In genomic region chr4:7070729-7071511, GRCh38 we compare ENCODE assay signal across 8 cellular contexts. TPM values are rescaled to one million over a fixed set of nuclear protein-coding genes. Genes with fewer than 3 reads are reported as not detected.
DNase-seq lines count a peak whose midpoint lies in the region; ATAC-seq, FAIRE-seq and TF ChIP-seq lines count a peak whose summit lies in the region.

No MANE protein-coding gene starts in this region.

- H3K27me3 ChIP-seq in BE2C = no peaks in the 10 kb centered on the region
- peaks cover 0 to 3% of the 10 kb centered on the region in 2 experiments for H3K27me3 ChIP-seq in endothelial cell of umbilical vein (ENCODE audit: control insufficient read depth in 2 of 2, insufficient read depth in 2 of 2, low read length in 2 of 2)

- POLR2A ChIA-PET in endothelial cell of umbilical vein (lab: Charles Lee) = no interaction called here

- DNase-seq in BE2C (peak; percentile 82), HT1080 (ENCODE audit: low read depth) (peak; percentile 43), NOMO-1 treated with DMSO at 0.1 percent for 48 hours (lab: John Stamatoyannopoulos, UW; ENCODE audit: unreplicated experiment) (peak; percentile 74), endothelial cell of umbilical vein (ENCODE audit: low read depth, low spot score) (peak; percentile 65), mucosa of gallbladder (ENCODE audit: low spot score) (peak; percentile 88)
- DNase-seq in activated CD8-positive, alpha-beta memory T cell treated with anti-CD3 and anti-CD28 coated beads, Interleukin-2, amount 10 ng/mL, durations not matched to agents 7 days and 5 days = peak; percentile 89
- peak; percentile 74 to 83 for DNase-seq in stimulated activated CD8-positive, alpha-beta memory T cell treated with anti-CD3 and anti-CD28 coated beads, Interleukin-7, amount 100 ng/mL, for 1 hour (ENCODE audit: low read depth in 2 of 2)

- no peaks in the 10 kb centered on the region for H4K20me1 ChIP-seq in endothelial cell of umbilical vein (replicated peaks; ENCODE audit: control insufficient read depth, extremely low read depth, insufficient read depth, low read length)

- peak; percentile 99 for TF ChIP-seq CTCF in BE2C (IDR thresholded peaks at IDR 0.05; ENCODE audit: low read depth, low read length)
- TF ChIP-seq CTCF in endothelial cell of umbilical vein (IDR thresholded peaks at IDR 0.05; ENCODE audit: extremely low read depth in 1 of 2, insufficient read depth in 1 of 2, low read depth in 1 of 2, low read length in 2 of 2) = peak; percentile 97 to 99

- FAIRE-seq in endothelial cell of umbilical vein (lab: Jason Lieb, UNC) = peak; percentile 91

- H3K9me1 ChIP-seq in endothelial cell of umbilical vein (replicated peaks; ENCODE audit: control insufficient read depth, extremely low read depth, insufficient read depth, low read length) = no peaks in the 10 kb centered on the region

- H3K36me3 ChIP-seq in BE2C (peaks cover 7% of the 10 kb centered on the region), endothelial cell of umbilical vein (ENCODE audit: control insufficient read depth in 2 of 2, extremely low read depth in 1 of 2, insufficient read depth in 2 of 2, low read length in 2 of 2) (no peaks in the 10 kb centered on the region)

- BruUV-seq in endothelial cell of umbilical vein (replicated peaks; lab: Mats Ljungman, UMichigan) = no TSS peak

- H3K36me3 Mint-ChIP-seq in activated CD8-positive, alpha-beta memory T cell treated with anti-CD3 and anti-CD28 coated beads, Interleukin-2, amount 10 ng/mL, durations not matched to agents 7 days and 5 days = peaks cover 5% of the 10 kb centered on the region

- H3K79me2 ChIP-seq in endothelial cell of umbilical vein (ENCODE audit: control insufficient read depth, insufficient read depth, low read length) = peaks cover 17% of the 10 kb centered on the region

- no peak overlapping the region for H3K4me3 Mint-ChIP-seq in activated CD8-positive, alpha-beta memory T cell treated with anti-CD3 and anti-CD28 coated beads, Interleukin-2, amount 10 ng/mL, durations not matched to agents 7 days and 5 days

- dilution Hi-C loops in endothelial cell of umbilical vein (cut with MboI; ENCODE audit: extremely low pct_ligation_motif_present, low sequenced_read_pairs) = no loop called here

- no peak overlapping the region for H3K27ac ChIP-seq in endothelial cell of umbilical vein (ENCODE audit: insufficient read depth, low read depth, low read length)

- H3K4me3 ChIP-seq in BE2C (ENCODE audit: low read depth, low read length) = no peak overlapping the region
- H3K4me3 ChIP-seq in endothelial cell of umbilical vein (replicated peaks in 1 of 3; ENCODE audit: insufficient read depth in 1 of 3, low read depth in 1 of 3, low read length in 3 of 3) = no peak overlapping the region

- H3K4me2 ChIP-seq in endothelial cell of umbilical vein (ENCODE audit: insufficient read depth, low read length) = no peak overlapping the region

- TF ChIP-seq POLR2A in endothelial cell of umbilical vein (IDR thresholded peaks at IDR 0.05; ENCODE audit: low read depth, low read length) = no peak

- intact Hi-C loops in endothelial cell of umbilical vein (cut with micrococcal nuclease) = loop anchor here (1.0 kb wide), 2 partner anchors 97 to 351 kb away; no protein-coding TSS in a partner anchor

- no peak overlapping the region for H3K9ac ChIP-seq in endothelial cell of umbilical vein (replicated peaks; ENCODE audit: extremely low read depth, insufficient read depth, low read length)

- peak; percentile 35 for ATAC-seq in GM18907 (IDR thresholded peaks at IDR 0.05; ENCODE audit: unreplicated experiment)
- peak; percentile 24 for ATAC-seq in activated CD8-positive, alpha-beta memory T cell treated with anti-CD3 and anti-CD28 coated beads, Interleukin-2, amount 10 ng/mL, durations not matched to agents 7 days and 5 days

- no peak overlapping the region for H2AFZ ChIP-seq in endothelial cell of umbilical vein (ENCODE audit: low read depth, low read length)

- CTCF ChIA-PET in activated CD8-positive, alpha-beta memory T cell treated with anti-CD3 and anti-CD28 coated beads, Interleukin-2, amount 10 ng/mL, durations not matched to agents 7 days and 5 days (lab: Charles Lee) = interaction anchor here (0.6 to 11.0 kb wide), 38 partner anchors 8 to 396 kb away, joined by 3 to 153 read pairs (median 4); partner anchors contain the start of genes BLOC1S4, MRFAP1L1, TADA2B and TBC1D14
- CTCF ChIA-PET in endothelial cell of umbilical vein (lab: Charles Lee) = interaction anchor here (0.6 to 8.6 kb wide), 27 partner anchors 12 to 412 kb away, joined by 3 to 79 read pairs (median 4); partner anchors contain the start of gene TADA2B

- H3K27ac Mint-ChIP-seq in activated CD8-positive, alpha-beta memory T cell treated with anti-CD3 and anti-CD28 coated beads, Interleukin-2, amount 10 ng/mL, durations not matched to agents 7 days and 5 days = no peak overlapping the region

- peaks cover 14% of the 10 kb centered on the region for H3K27me3 Mint-ChIP-seq in activated CD8-positive, alpha-beta memory T cell treated with anti-CD3 and anti-CD28 coated beads, Interleukin-2, amount 10 ng/mL, durations not matched to agents 7 days and 5 days

- no peaks in the 10 kb centered on the region for H3K9me3 ChIP-seq in BE2C
- no peaks in the 10 kb centered on the region for H3K9me3 ChIP-seq in endothelial cell of umbilical vein (replicated peaks; ENCODE audit: control insufficient read depth, insufficient read depth, low read length)

- no peaks in the 10 kb centered on the region for H3K9me3 Mint-ChIP-seq in activated CD8-positive, alpha-beta memory T cell treated with anti-CD3 and anti-CD28 coated beads, Interleukin-2, amount 10 ng/mL, durations not matched to agents 7 days and 5 days (ENCODE audit: low read depth)

- H3K4me1 ChIP-seq in BE2C = no peaks in the 10 kb centered on the region
- H3K4me1 ChIP-seq in endothelial cell of umbilical vein (ENCODE audit: control insufficient read depth, extremely low read depth, insufficient read depth, low read length) = peaks cover 20% of the 10 kb centered on the region

- peaks cover 32% of the 10 kb centered on the region for H3K4me1 Mint-ChIP-seq in activated CD8-positive, alpha-beta memory T cell treated with anti-CD3 and anti-CD28 coated beads, Interleukin-2, amount 10 ng/mL, durations not matched to agents 7 days and 5 days

TF ChIP-seq in endothelial cell of umbilical vein, 7 proteins besides CTCF, POLR2A, EP300 and RAD21:
- TF ChIP-seq FOS (IDR thresholded peaks at IDR 0.05; ENCODE audit: borderline replicate concordance, insufficient read depth, low read length) = no peak
- TF ChIP-seq MYC (IDR thresholded peaks at IDR 0.05; ENCODE audit: low read depth, low read length) = no peak
- TF ChIP-seq MAX (IDR thresholded peaks at IDR 0.05; ENCODE audit: insufficient read depth, insufficient read length) = no peak
- TF ChIP-seq POLR2AphosphoS5 (IDR thresholded peaks at IDR 0.05; ENCODE audit: insufficient read depth, low read depth, low read length) = no peak
- TF ChIP-seq JUN (IDR thresholded peaks at IDR 0.05; ENCODE audit: borderline replicate concordance, insufficient read depth, insufficient read length, low read depth) = no peak
- TF ChIP-seq GATA2 (IDR thresholded peaks at IDR 0.05; ENCODE audit: insufficient read depth, insufficient read length, low read depth, low read length) = no peak
- no peak for TF ChIP-seq EZH2 (IDR thresholded peaks at IDR 0.05; ENCODE audit: borderline replicate concordance, low read depth, low read length, severe bottlenecking)

RNA-seq across cellular contexts. Expression of gene GRPEL1, which starts 3.1 kb away (rescaled TPM):
- polyA plus RNA-seq in BE2C (2012; ENCODE audit: insufficient read depth, insufficient read length, low read depth) = 104 TPM
- 71.0 and 75.6 TPM in 2 replicates for total RNA-seq in HT1080 (2014; rRNA removed; shearing (Covaris generic))
- polyA plus RNA-seq in HT1080 (2015; cell fraction: cytosol; rRNA removed) = 52.0 and 56.3 TPM in 2 replicates
- polyA plus RNA-seq in HT1080 (2015; cell fraction: nucleus; rRNA removed) = 36.5 and 38.4 TPM in 2 replicates
- total RNA-seq in activated CD8-positive, alpha-beta memory T cell treated with anti-CD3 and anti-CD28 coated beads, Interleukin-2, amount 10 ng/mL, durations not matched to agents 7 days and 5 days = 10 to 100 TPM; 40.0 to 59.9 TPM
- 42.6 and 47.3 TPM in 2 replicates for total RNA-seq in endothelial cell of umbilical vein
- 14.3 and 17.3 TPM in 2 replicates for polyA plus RNA-seq in endothelial cell of umbilical vein
- 33.0 and 38.6 TPM in 2 replicates for polyA plus RNA-seq in endothelial cell of umbilical vein (2011; cell fraction: cytosol; rRNA removed)
- polyA plus RNA-seq in endothelial cell of umbilical vein (2011; cell fraction: nucleus; rRNA removed) = 19.3 and 26.0 TPM in 2 replicates
- 41.7 and 57.8 TPM in 2 replicates for polyA plus RNA-seq in endothelial cell of umbilical vein (2012)
- polyA minus RNA-seq in endothelial cell of umbilical vein = 18.9 and 24.6 TPM in 2 replicates
- polyA minus RNA-seq in endothelial cell of umbilical vein (2011; cell fraction: cytosol; rRNA and poly(A)+ RNA removed) = 20.1 TPM
- 11.0 and 14.2 TPM in 2 replicates for polyA minus RNA-seq in endothelial cell of umbilical vein (2011; cell fraction: nucleus; rRNA and poly(A)+ RNA removed)
- 27.5 TPM for total RNA-seq in mucosa of gallbladder

RNA-seq across cellular contexts. Expression of gene TADA2B, which starts 27.7 kb away (rescaled TPM):
- 20.8 TPM for polyA plus RNA-seq in BE2C (2012; ENCODE audit: insufficient read depth, insufficient read length, low read depth)
- total RNA-seq in HT1080 (2014; rRNA removed; shearing (Covaris generic)) = 9.4 and 11.8 TPM in 2 replicates
- polyA plus RNA-seq in HT1080 (2015; cell fraction: cytosol; rRNA removed) = 9.8 and 10.4 TPM in 2 replicates
- polyA plus RNA-seq in HT1080 (2015; cell fraction: nucleus; rRNA removed) = 6.5 and 8.6 TPM in 2 replicates
- total RNA-seq in activated CD8-positive, alpha-beta memory T cell treated with anti-CD3 and anti-CD28 coated beads, Interleukin-2, amount 10 ng/mL, durations not matched to agents 7 days and 5 days = 10 to 100 TPM; 16.9 to 21.4 TPM
- total RNA-seq in endothelial cell of umbilical vein = 11.5 and 12.3 TPM in 2 replicates
- polyA plus RNA-seq in endothelial cell of umbilical vein = 5.0 and 5.5 TPM in 2 replicates
- 4.9 and 5.4 TPM in 2 replicates for polyA plus RNA-seq in endothelial cell of umbilical vein (2011; cell fraction: cytosol; rRNA removed)
- 4.7 and 5.0 TPM in 2 replicates for polyA plus RNA-seq in endothelial cell of umbilical vein (2011; cell fraction: nucleus; rRNA removed)
- 8.8 and 9.2 TPM in 2 replicates for polyA plus RNA-seq in endothelial cell of umbilical vein (2012)
- 7.7 and 9.0 TPM in 2 replicates for polyA minus RNA-seq in endothelial cell of umbilical vein
- 5.0 TPM for polyA minus RNA-seq in endothelial cell of umbilical vein (2011; cell fraction: cytosol; rRNA and poly(A)+ RNA removed)
- polyA minus RNA-seq in endothelial cell of umbilical vein (2011; cell fraction: nucleus; rRNA and poly(A)+ RNA removed) = 4.2 and 4.7 TPM in 2 replicates
- 23.9 TPM for total RNA-seq in mucosa of gallbladder
